16 cellular contexts compared by ENCODE assay signal in genomic region chr10:114683162-114683561, GRCh38. TPM values are rescaled to one million over a fixed set of nuclear protein-coding genes. Genes with fewer than 3 reads are reported as not detected.
DNase-seq lines count a peak whose midpoint lies in the region; ATAC-seq and TF ChIP-seq lines count a peak whose summit lies in the region.
"Had no signal": no experiment of that assay in that cellular context is flagged by ENCODE, and none has a peak within 500 bp of the region (broad histone marks: within the 10 kb centered on the region; RNA-seq: fewer than 3 reads in every experiment).

No MANE protein-coding gene starts in this region.

- H3K27me3 Mint-ChIP-seq in brain: peaks cover 46% of the 10 kb centered on the region
- H3K27me3 Mint-ChIP-seq in neural progenitor cell (ENCODE audit: insufficient read depth, low read depth): peaks cover 7% of the 10 kb centered on the region

- H3K79me2 ChIP-seq in neural progenitor cell (ENCODE audit: low read depth): no peaks in the 10 kb centered on the region

- TF ChIP-seq CTCF in BE2C (IDR thresholded peaks at IDR 0.05; ENCODE audit: low read depth, low read length): no peak
- no peak for TF ChIP-seq CTCF in brain (conservative IDR thresholded peaks at IDR 0.05)
- TF ChIP-seq CTCF in heart right ventricle (IDR thresholded peaks at IDR 0.05): no peak
- no peak for TF ChIP-seq CTCF in neural progenitor cell (IDR thresholded peaks at IDR 0.05)

- no peaks in the 10 kb centered on the region for H3K36me3 Mint-ChIP-seq in brain
- H3K36me3 Mint-ChIP-seq in neural progenitor cell: no peaks in the 10 kb centered on the region

- ATAC-seq in heart right ventricle (peak in 6 of 8 donors; percentile 8 to 27 (median 22)), GM18498 (IDR thresholded peaks at IDR 0.05; ENCODE audit: unreplicated experiment) (no peak), HG03439 (IDR thresholded peaks at IDR 0.05; ENCODE audit: unreplicated experiment) (no peak)
- ATAC-seq: mucosa of descending colon, sciatic nerve had no signal

- H3K4me3 Mint-ChIP-seq in brain (peak overlapping the region in 4 of 5 experiments; percentile 41 to 83 (median 57)), neural progenitor cell (no peak overlapping the region)

- H3K9me3 ChIP-seq in BE2C: no peaks in the 10 kb centered on the region
- no peaks in the 10 kb centered on the region for H3K9me3 ChIP-seq in heart right ventricle
- H3K9me3 ChIP-seq in neural progenitor cell (ENCODE audit: low read depth): no peaks in the 10 kb centered on the region
- H3K9me3 ChIP-seq: mucosa of descending colon had no signal

- no peak overlapping the region for H3K4me2 ChIP-seq in neural progenitor cell

- H3K4me3 ChIP-seq in BE2C (ENCODE audit: low read depth, low read length) (peak overlapping the region; percentile 75), heart right ventricle (peak overlapping the region; percentile 15 to 62 (median 54)), rectal smooth muscle tissue (ENCODE audit: low read length) (peak overlapping the region; percentile 25), neural progenitor cell (no peak overlapping the region)
- H3K4me3 ChIP-seq: mucosa of descending colon had no signal

- H3K4me1 Mint-ChIP-seq in brain (peaks cover 59% of the 10 kb centered on the region), neural progenitor cell (peaks cover 53% of the 10 kb centered on the region)

- H3K27ac Mint-ChIP-seq in brain (peak overlapping the region in 4 of 5 experiments; percentile 11 to 96 (median 84)), neural progenitor cell (no peak overlapping the region)

- H3K27ac ChIP-seq in heart right ventricle: peak overlapping the region; percentile 75 to 95 (median 87)
- peak overlapping the region; percentile 62 for H3K27ac ChIP-seq in rectal smooth muscle tissue (ENCODE audit: low read depth, low read length)
- H3K27ac ChIP-seq in neural progenitor cell: no peak overlapping the region

- H3K36me3 ChIP-seq in BE2C: no peaks in the 10 kb centered on the region
- H3K36me3 ChIP-seq in heart right ventricle: no peaks in the 10 kb centered on the region
- H3K36me3 ChIP-seq in rectal smooth muscle tissue (ENCODE audit: control insufficient read depth, insufficient read depth, low read length): no peaks in the 10 kb centered on the region
- no peaks in the 10 kb centered on the region for H3K36me3 ChIP-seq in neural progenitor cell

- H3K9me3 Mint-ChIP-seq in brain: peaks cover 0 to 3% (median 0%) of the 10 kb centered on the region in 5 experiments
- H3K9me3 Mint-ChIP-seq in neural progenitor cell: no peaks in the 10 kb centered on the region

- intact Hi-C loops in heart right ventricle (cut with DNase I): loop anchor here in 5 of 10 donors (5.0 to 10.0 kb wide), 5 partner anchors 34 to 208 kb away; no protein-coding TSS in a partner anchor

- DNase-seq in BE2C (no peak), heart right ventricle (no peak), neural progenitor cell (ENCODE audit: low spot score) (no peak), COR-L47 (lab: John Stamatoyannopoulos, UW) (no peak)
- DNase-seq: activated CD8-positive, alpha-beta memory T cell treated with anti-CD3 and anti-CD28 coated beads, Interleukin-2, amount 50 U/mL, for 48 hours; DMS53; effector memory CD4-positive, alpha-beta T cell; GOT3; NCI-H1048; NCI-H226 had no signal

- peaks cover 41% of the 10 kb centered on the region for H3K4me1 ChIP-seq in BE2C
- peaks cover 22 to 100% (median 69%) of the 10 kb centered on the region in 9 donors for H3K4me1 ChIP-seq in heart right ventricle
- peaks cover 8% of the 10 kb centered on the region for H3K4me1 ChIP-seq in rectal smooth muscle tissue (ENCODE audit: control insufficient read depth, insufficient read depth, low read length)
- peaks cover 38% of the 10 kb centered on the region for H3K4me1 ChIP-seq in neural progenitor cell

- 25 to 32% methylated on average over 10 of the region's 10 CpGs for WGBS in heart right ventricle, 2 donors

- H3K9ac ChIP-seq in rectal smooth muscle tissue (ENCODE audit: low read length) (no peak overlapping the region), neural progenitor cell (no peak overlapping the region)

- H3K27me3 ChIP-seq in BE2C: no peaks in the 10 kb centered on the region
- no peaks in the 10 kb centered on the region for H3K27me3 ChIP-seq in heart right ventricle
- H3K27me3 ChIP-seq in rectal smooth muscle tissue (ENCODE audit: control insufficient read depth, insufficient read depth, low read length): no peaks in the 10 kb centered on the region
- H3K27me3 ChIP-seq in neural progenitor cell: no peaks in the 10 kb centered on the region

- peaks cover 11% of the 10 kb centered on the region for H3F3A ChIP-seq in neural progenitor cell (ENCODE audit: low read depth)

- H2AFZ ChIP-seq in neural progenitor cell (replicated peaks): no peak overlapping the region

- H4K20me1 ChIP-seq in neural progenitor cell (ENCODE audit: low read depth): no peaks in the 10 kb centered on the region

RNA-seq across cellular contexts. Expression of gene ABLIM1, which starts 25.1 kb away (rescaled TPM):
- polyA plus RNA-seq in BE2C (2012; ENCODE audit: insufficient read depth, insufficient read length, low read depth): 44.0 TPM
- polyA plus RNA-seq in brain (ENCODE audit: insufficient read depth, low read depth, low replicate concordance) (46.0 TPM), heart right ventricle (100 to 1,000 TPM; 119 to 363 TPM)
- total RNA-seq in heart right ventricle (100 to 1,000 TPM; 522 to 816 (median 606) TPM), neural progenitor cell (ENCODE audit: low replicate concordance) (39.8 and 49.0 TPM in 2 replicates)

Comparison
In these comparisons a context has a peak if more than half of its experiments do, and no peak if none do; other contexts are left out.
1. ATAC-seq: peak in heart right ventricle (6 of 8); none in GM18498 (single experiment) and HG03439 (single experiment).
2. RNA of gene ABLIM1, which starts 25.1 kb away (total RNA-seq): 522 to 816 TPM in heart right ventricle; 39.8 to 49.0 TPM in neural progenitor cell; every median in the first group is over 10 times any median in the second.